13 cellular contexts compared by ENCODE assay signal in genomic region chr7:20307901-20308300, GRCh38. TPM values are rescaled to one million over a fixed set of nuclear protein-coding genes. Genes with fewer than 3 reads are reported as not detected.
A peak's percentile ranks its signal among the peaks of the same experiment; 100 is the strongest.
DNase-seq lines count a peak whose midpoint lies in the region; ATAC-seq and TF ChIP-seq lines count a peak whose summit lies in the region.
"Had no signal": no experiment of that assay in that cellular context is flagged by ENCODE, and none has a peak within 500 bp of the region (broad histone marks: within the 10 kb centered on the region; RNA-seq: fewer than 3 reads in every experiment).

No MANE protein-coding gene starts in this region.

- H3K4me3 Mint-ChIP-seq in CD14-positive monocyte = no peak overlapping the region
- H3K4me3 Mint-ChIP-seq: stimulated activated effector memory CD8-positive, alpha-beta T cell treated with anti-CD3 and anti-CD28 coated beads, Interleukin-12 subunit alpha, Interleukin-12 subunit beta, amount 100 ng/mL, for 72 hours had no signal

- H3K27ac Mint-ChIP-seq in CD14-positive monocyte = no peak overlapping the region
- H3K27ac Mint-ChIP-seq: stimulated activated effector memory CD8-positive, alpha-beta T cell treated with anti-CD3 and anti-CD28 coated beads, Interleukin-12 subunit alpha, Interleukin-12 subunit beta, amount 100 ng/mL, for 72 hours had no signal

- no peak for ATAC-seq in GM18861 (IDR thresholded peaks at IDR 0.05; ENCODE audit: unreplicated experiment)
- ATAC-seq: stimulated activated effector memory CD8-positive, alpha-beta T cell treated with anti-CD3 and anti-CD28 coated beads, Interleukin-12 subunit alpha, Interleukin-12 subunit beta, amount 100 ng/mL, for 72 hours had no signal

- DNase-seq in Ammon's horn (ENCODE audit: low spot score) (peak; percentile 56), NCI-H1105 treated with DMSO at 0.1 percent for 48 hours (lab: John Stamatoyannopoulos, UW) (peak; percentile 92), kidney tubule cell (ENCODE audit: low spot score) (peak; percentile 29), NCI-H1436 treated with DMSO at 0.1 percent for 48 hours (lab: John Stamatoyannopoulos, UW) (no peak), CD14-positive monocyte (ENCODE audit: low spot score) (no peak), MG63 (no peak)
- DNase-seq: activated effector memory CD4-positive, alpha-beta T cell treated with Interleukin-2 at 50 U/mL for 16 hours; lower lobe of right lung; T-helper 1 cell had no signal

- H3K36me3 Mint-ChIP-seq in CD14-positive monocyte = no peaks in the 10 kb centered on the region
- H3K36me3 Mint-ChIP-seq: stimulated activated effector memory CD8-positive, alpha-beta T cell treated with anti-CD3 and anti-CD28 coated beads, Interleukin-12 subunit alpha, Interleukin-12 subunit beta, amount 100 ng/mL, for 72 hours had no signal

- intact Hi-C loops in CD14-positive monocyte (cut with micrococcal nuclease) = loop anchor here in 1 of 2 donors (10.0 kb wide), 1 partner anchor 103 kb away; no protein-coding TSS in a partner anchor

- H3K27me3 ChIP-seq in SU-DHL-6 (ENCODE audit: low read length) (no peaks in the 10 kb centered on the region), MG63 (no peaks in the 10 kb centered on the region)

- no peaks in the 10 kb centered on the region for H4K20me1 ChIP-seq in SU-DHL-6 (ENCODE audit: low read depth, low read length)

- no peak overlapping the region for H3K4me3 ChIP-seq in SU-DHL-6 (ENCODE audit: insufficient read depth, low read length, poor library complexity, severe bottlenecking)
- H3K4me3 ChIP-seq in MG63 = no peak overlapping the region
- H3K4me3 ChIP-seq: A549, lower lobe of right lung had no signal

- peak overlapping the region; percentile 80 for H3K4me2 ChIP-seq in SU-DHL-6 (ENCODE audit: low read depth, low read length, poor library complexity, severe bottlenecking)
- H3K4me2 ChIP-seq: A549 had no signal

- no peak overlapping the region for H3K27ac ChIP-seq in SU-DHL-6 (ENCODE audit: low read depth, low read length)
- H3K27ac ChIP-seq: A549 had no signal

- no peaks in the 10 kb centered on the region for H3K36me3 ChIP-seq in SU-DHL-6 (ENCODE audit: low read length)
- H3K36me3 ChIP-seq in MG63 = no peaks in the 10 kb centered on the region
- H3K36me3 ChIP-seq: lower lobe of right lung had no signal

- H3K79me2 ChIP-seq in SU-DHL-6 (ENCODE audit: insufficient read depth, low read length) = no peaks in the 10 kb centered on the region

- H3K9me2 ChIP-seq in SU-DHL-6 (replicated peaks; ENCODE audit: insufficient read depth, low read length) = no peaks in the 10 kb centered on the region

- H2AFZ ChIP-seq in SU-DHL-6 (ENCODE audit: low read depth, low read length, severe bottlenecking) = no peak overlapping the region

- H3K9me3 ChIP-seq in SU-DHL-6 (ENCODE audit: insufficient read depth, low read length) (no peaks in the 10 kb centered on the region), MG63 (no peaks in the 10 kb centered on the region)
- H3K9me3 ChIP-seq: A549, lower lobe of right lung had no signal

- H3K27me3 Mint-ChIP-seq in CD14-positive monocyte (ENCODE audit: low read depth in 3 of 3) = no peaks in the 10 kb centered on the region

- no peak for TF ChIP-seq CTCF in SU-DHL-6 (IDR thresholded peaks at IDR 0.05; ENCODE audit: insufficient read depth, low read length, poor library complexity, severe bottlenecking)
- TF ChIP-seq CTCF in CD14-positive monocyte (IDR thresholded peaks at IDR 0.05) = no peak

- H3K9me3 Mint-ChIP-seq in CD14-positive monocyte = no peaks in the 10 kb centered on the region
- H3K9me3 Mint-ChIP-seq: stimulated activated effector memory CD8-positive, alpha-beta T cell treated with anti-CD3 and anti-CD28 coated beads, Interleukin-12 subunit alpha, Interleukin-12 subunit beta, amount 100 ng/mL, for 72 hours had no signal

- no peak overlapping the region for H3K9ac ChIP-seq in SU-DHL-6 (ENCODE audit: low read length)

- peaks cover 26% of the 10 kb centered on the region for H3F3A ChIP-seq in SU-DHL-6 (ENCODE audit: insufficient read depth)

- peaks cover 22% of the 10 kb centered on the region for H3K4me1 Mint-ChIP-seq in CD14-positive monocyte
- H3K4me1 Mint-ChIP-seq: stimulated activated effector memory CD8-positive, alpha-beta T cell treated with anti-CD3 and anti-CD28 coated beads, Interleukin-12 subunit alpha, Interleukin-12 subunit beta, amount 100 ng/mL, for 72 hours had no signal

RNA-seq across cellular contexts. Expression of gene ITGB8, which starts 22.8 kb away (rescaled TPM):
- polyA plus RNA-seq in CD14-positive monocyte = under 1 TPM; 0.19 to 0.28 TPM
- total RNA-seq in MG63 (2014; rRNA removed; shearing (Covaris generic); ENCODE audit: low replicate concordance) = 5.4 and 9.3 TPM in 2 replicates

Comparison
In these comparisons a context has a peak if more than half of its experiments do, and no peak if none do; other contexts are left out.
1. DNase-seq: peak in Ammon's horn (single experiment), NCI-H1105 treated with DMSO at 0.1 percent for 48 hours (single experiment) and kidney tubule cell (single experiment); none in NCI-H1436 treated with DMSO at 0.1 percent for 48 hours (single experiment), CD14-positive monocyte (single experiment) and MG63 (single experiment).